In genomic region chr9:112831281-112831851, GRCh38 we compare ENCODE assay signal across 14 cellular contexts. TPM values are rescaled to one million over a fixed set of nuclear protein-coding genes. Genes with fewer than 3 reads are reported as not detected.
DNase-seq lines count a peak whose midpoint lies in the region; ATAC-seq and TF ChIP-seq lines count a peak whose summit lies in the region.
"Had no signal": no experiment of that assay in that cellular context is flagged by ENCODE, and none has a peak within 500 bp of the region (broad histone marks: within the 10 kb centered on the region; RNA-seq: fewer than 3 reads in every experiment).

No MANE protein-coding gene starts in this region.

- TF ChIP-seq CTCF in esophagus squamous epithelium (IDR thresholded peaks at IDR 0.05) (no peak), prostate gland (IDR thresholded peaks at IDR 0.05) (no peak)

- H3K4me3 ChIP-seq in esophagus squamous epithelium (no peak overlapping the region), prostate gland (no peak overlapping the region)

- H3K36me3 ChIP-seq in esophagus squamous epithelium (peaks cover 0 to 9% (median 0%) of the 10 kb centered on the region in 3 donors), prostate gland (no peaks in the 10 kb centered on the region)

- H3K27me3 ChIP-seq in esophagus squamous epithelium (no peaks in the 10 kb centered on the region), prostate gland (replicated peaks; ENCODE audit: insufficient read depth) (no peaks in the 10 kb centered on the region)

- intact Hi-C loops in esophagus squamous epithelium (cut with DNase I) = no loop called here
- intact Hi-C loops in prostate gland (cut with DNase I) = no loop called here

- 83 to 86% methylated on average over 4 of the region's 5 CpGs for WGBS in esophagus squamous epithelium, 2 donors
- WGBS in prostate gland = 47% methylated on average over 5 of the region's 5 CpGs

- H3K4me1 ChIP-seq in esophagus squamous epithelium (peaks cover 3 to 10% (median 8%) of the 10 kb centered on the region in 3 donors), prostate gland (replicated peaks) (no peaks in the 10 kb centered on the region)

- TF ChIP-seq POLR2A in esophagus squamous epithelium (IDR thresholded peaks at IDR 0.05) (no peak), prostate gland (IDR thresholded peaks at IDR 0.05) (no peak)

- no peaks in the 10 kb centered on the region for H3K9me3 ChIP-seq in esophagus squamous epithelium
- no peaks in the 10 kb centered on the region for H3K9me3 ChIP-seq in prostate gland

- H3K27ac ChIP-seq in esophagus squamous epithelium (peak overlapping the region; percentile 35 to 68 (median 47)), prostate gland (peak overlapping the region; percentile 24 to 28)

- DNase-seq in DMS53 treated with DMSO at 0.1 percent for 48 hours (lab: John Stamatoyannopoulos, UW; ENCODE audit: unreplicated experiment) (peak; percentile 54), NCI-H69 (lab: John Stamatoyannopoulos, UW) (peak; percentile 17), esophagus squamous epithelium (lab: John Stamatoyannopoulos, UW) (no peak), prostate gland (ENCODE audit: low spot score) (peak; percentile 40), NCI-H1694 treated with DMSO at 0.1 percent for 48 hours (lab: John Stamatoyannopoulos, UW) (no peak)
- no peak for DNase-seq in activated CD8-positive, alpha-beta memory T cell treated with anti-CD3 and anti-CD28 coated beads for 24 hours
- DNase-seq: activated CD4-positive, alpha-beta memory T cell treated with anti-CD3 and anti-CD28 coated beads for 36 hours; amniotic stem cell; mesenchymal stem cell; NCI-H1105 treated with DMSO at 0.1 percent for 48 hours; stimulated activated CD8-positive, alpha-beta memory T cell treated with anti-CD3 and anti-CD28 coated beads, Interleukin-4, amount 100 ng/mL, for 48 hours had no signal

- ATAC-seq in HG03442 (IDR thresholded peaks at IDR 0.05; ENCODE audit: unreplicated experiment) (no peak), HG02759 (IDR thresholded peaks at IDR 0.05; ENCODE audit: unreplicated experiment) (no peak)

RNA-seq across cellular contexts. Expression of gene SLC46A2, which starts 59.3 kb away (rescaled TPM):
- total RNA-seq in esophagus squamous epithelium (1 to 10 TPM in 1 of 4 donors, under 1 TPM in 3; 0.09 to 1.6 (median 0.57) TPM), prostate gland (under 1 TPM in 1 of 2 donors, not detected in 1; 0.80 TPM)
- total RNA-seq: activated CD4-positive, alpha-beta memory T cell treated with anti-CD3 and anti-CD28 coated beads for 36 hours; H1 had no signal

Comparison
In these comparisons a context has a peak if more than half of its experiments do, and no peak if none do; other contexts are left out.
1. DNase-seq: peak in DMS53 treated with DMSO at 0.1 percent for 48 hours (single experiment), NCI-H69 (single experiment) and prostate gland (single experiment); none in esophagus squamous epithelium (single experiment), NCI-H1694 treated with DMSO at 0.1 percent for 48 hours (single experiment) and activated CD8-positive, alpha-beta memory T cell treated with anti-CD3 and anti-CD28 coated beads for 24 hours (single experiment).